Comparison of ENCODE assay signal across 8 cellular contexts in genomic region chr11:66568124-66568916, GRCh38. TPM values are rescaled to one million over a fixed set of nuclear protein-coding genes. Genes with fewer than 3 reads are reported as not detected.
DNase-seq lines count a peak whose midpoint lies in the region; ATAC-seq and TF ChIP-seq lines count a peak whose summit lies in the region.

TSS of gene CTSF (minus strand) at chr11:66568606. CDS start at chr11:66568486, 120 bp downstream.

- no peak within 1 kb of the TSS for H3K4ac ChIP-seq in trophoblast cell (ENCODE audit: low read depth, low read length)

- no peak within 1 kb of the TSS for H3K9ac ChIP-seq in trophoblast cell (ENCODE audit: low read length)

- no peak within 1 kb of the TSS for H4K8ac ChIP-seq in trophoblast cell (ENCODE audit: low read depth, low read length)

- H2AK5ac ChIP-seq in trophoblast cell (ENCODE audit: low read length): no peak within 1 kb of the TSS

- H3K4me1 Mint-ChIP-seq in activated naive CD4-positive, alpha-beta T cell treated with anti-CD3 and anti-CD28 coated beads, Interleukin-2, amount 50 U/mL, for 24 hours: peaks cover 14% of the 10 kb centered on the region

- 8% methylated on average over 7 of the region's 77 CpGs; no CpG with 5 or more reads in 1 of the 2 donors for WGBS in gastroesophageal sphincter (ENCODE audit: low coverage in 1 of 2), 2 donors
- WGBS in trophoblast cell (ENCODE audit: extremely low coverage, insufficient coverage, insufficient read length): no CpG with 5 or more reads among the region's 77 CpGs

- H3K4me3 ChIP-seq in gastroesophageal sphincter: peak within 1 kb of the TSS; percentile 25 to 72
- H3K4me3 ChIP-seq in trophoblast cell (ENCODE audit: low read depth, low read length): no peak within 1 kb of the TSS
- peak within 1 kb of the TSS; percentile 63 to 76 for H3K4me3 ChIP-seq in tibial artery

- H3K9me3 ChIP-seq in gastroesophageal sphincter: no peaks in the 10 kb centered on the region
- H3K9me3 ChIP-seq in trophoblast cell (ENCODE audit: insufficient read depth, low read depth, low read length): no peaks in the 10 kb centered on the region
- no peaks in the 10 kb centered on the region for H3K9me3 ChIP-seq in tibial artery

- H3K18ac ChIP-seq in trophoblast cell (ENCODE audit: low read length): no peak within 1 kb of the TSS

- no peak within 1 kb of the TSS for H2AFZ ChIP-seq in trophoblast cell (ENCODE audit: insufficient read depth, low read length, poor library complexity)

- H4K91ac ChIP-seq in trophoblast cell (ENCODE audit: low read depth, low read length): no peak within 1 kb of the TSS

- no peak within 1 kb of the TSS for H3K23ac ChIP-seq in trophoblast cell (ENCODE audit: low read length)

- no peaks in the 10 kb centered on the region for H3K27me3 ChIP-seq in gastroesophageal sphincter
- no peaks in the 10 kb centered on the region for H3K27me3 ChIP-seq in trophoblast cell (ENCODE audit: insufficient read depth, low read length)
- H3K27me3 ChIP-seq in tibial artery: no peaks in the 10 kb centered on the region

- no peaks in the 10 kb centered on the region for H3K27me3 Mint-ChIP-seq in activated naive CD4-positive, alpha-beta T cell treated with anti-CD3 and anti-CD28 coated beads, Interleukin-2, amount 50 U/mL, for 24 hours

- H4K12ac ChIP-seq in trophoblast cell (ENCODE audit: low read depth, low read length): no peak within 1 kb of the TSS

- TF ChIP-seq POLR2A in gastroesophageal sphincter (IDR thresholded peaks at IDR 0.05): peak; percentile 33 to 53

- peaks cover 1% of the 10 kb centered on the region for H3K36me3 Mint-ChIP-seq in activated naive CD4-positive, alpha-beta T cell treated with anti-CD3 and anti-CD28 coated beads, Interleukin-2, amount 50 U/mL, for 24 hours

- TF ChIP-seq CTCF in gastroesophageal sphincter (IDR thresholded peaks at IDR 0.05) (no peak), tibial artery (IDR thresholded peaks at IDR 0.05) (no peak)

- H2BK12ac ChIP-seq in trophoblast cell (ENCODE audit: low read length): no peak within 1 kb of the TSS

- intact Hi-C loops in tibial artery (cut with DNase I; ENCODE audit: low total_unique reads): no loop called here

- H2BK5ac ChIP-seq in trophoblast cell (ENCODE audit: low read depth, low read length, poor library complexity): no peak within 1 kb of the TSS

- no peak for TF ChIP-seq EP300 in gastroesophageal sphincter (IDR thresholded peaks at IDR 0.05)

- no peaks in the 10 kb centered on the region for H3K79me2 ChIP-seq in trophoblast cell (ENCODE audit: control insufficient read depth, insufficient read depth, low read length, poor library complexity)

- H3K27ac Mint-ChIP-seq in activated naive CD4-positive, alpha-beta T cell treated with anti-CD3 and anti-CD28 coated beads, Interleukin-2, amount 50 U/mL, for 24 hours: peak within 1 kb of the TSS; percentile 78

- H3K4me3 Mint-ChIP-seq in activated naive CD4-positive, alpha-beta T cell treated with anti-CD3 and anti-CD28 coated beads, Interleukin-2, amount 50 U/mL, for 24 hours: peak within 1 kb of the TSS; percentile 86

- no peaks in the 10 kb centered on the region for H3K79me1 ChIP-seq in trophoblast cell (ENCODE audit: low read length)

- H3K27ac ChIP-seq in gastroesophageal sphincter (peak within 1 kb of the TSS in 3 of 4 donors; percentile 52 to 75 (median 65)), trophoblast cell (ENCODE audit: low read depth, low read length) (no peak within 1 kb of the TSS), tibial artery (peak within 1 kb of the TSS; percentile 61 to 73)

- DNase-seq in DMS153 treated with DMSO at 0.1 percent for 48 hours (lab: John Stamatoyannopoulos, UW; ENCODE audit: unreplicated experiment): peak; percentile 58
- DNase-seq in KG1 (lab: John Stamatoyannopoulos, UW): peak; percentile 22
- DNase-seq in SK-N-DZ (ENCODE audit: low spot score): peak; percentile 86
- peak; percentile 87 to 88 for DNase-seq in trophoblast cell
- DNase-seq in tibial artery: peak; percentile 93 to 94
- no peak for DNase-seq in glomerular visceral epithelial cell (ENCODE audit: extremely low spot score)

- no peak within 1 kb of the TSS for H3K4me2 ChIP-seq in trophoblast cell (ENCODE audit: low read length)

- H3K36me3 ChIP-seq in gastroesophageal sphincter (peaks cover 0 to 40% of the 10 kb centered on the region in 2 donors), trophoblast cell (ENCODE audit: control insufficient read depth in 1 of 2, insufficient read depth in 2 of 2, low read length in 2 of 2) (no peaks in the 10 kb centered on the region), tibial artery (peaks cover 0 to 31% (median 3%) of the 10 kb centered on the region in 3 donors)

- peak; percentile 95 for ATAC-seq in gastroesophageal sphincter

- H2BK120ac ChIP-seq in trophoblast cell (ENCODE audit: insufficient read depth, low read length, poor library complexity): no peak within 1 kb of the TSS

- peaks cover 0 to 23% (median 9%) of the 10 kb centered on the region in 3 donors for H3K4me1 ChIP-seq in gastroesophageal sphincter
- H3K4me1 ChIP-seq in trophoblast cell (ENCODE audit: control insufficient read depth in 1 of 2, insufficient read depth in 2 of 2, low read length in 2 of 2): peaks cover 0 to 3% of the 10 kb centered on the region in 2 experiments
- H3K4me1 ChIP-seq in tibial artery: peaks cover 0 to 21% (median 11%) of the 10 kb centered on the region in 4 donors

- no peak within 1 kb of the TSS for H3K14ac ChIP-seq in trophoblast cell (ENCODE audit: low read length)

- H3K9me3 Mint-ChIP-seq in activated naive CD4-positive, alpha-beta T cell treated with anti-CD3 and anti-CD28 coated beads, Interleukin-2, amount 50 U/mL, for 24 hours: no peaks in the 10 kb centered on the region

RNA-seq across cellular contexts. Expression of gene CTSF, which starts in this region (rescaled TPM):
- 48.7 and 62.9 TPM in 2 replicates for polyA plus RNA-seq in SK-N-DZ (2014; cell fraction: cytosol; rRNA removed)
- 326 and 352 TPM in 2 replicates for polyA plus RNA-seq in SK-N-DZ (2014; cell fraction: nucleus; rRNA removed)
- 100 to 1,000 TPM in 1 of 4 donors, 10 to 100 TPM in 3; 65.1 to 114 (median 88.4) TPM for total RNA-seq in gastroesophageal sphincter
- 0.14 and 0.25 TPM in 2 replicates for polyA plus RNA-seq in trophoblast cell (2013)
